8 cellular contexts compared by ENCODE assay signal in genomic region chr17:8176998-8177731, GRCh38. TPM values are rescaled to one million over a fixed set of nuclear protein-coding genes. Genes with fewer than 3 reads are reported as not detected.
A peak's percentile ranks its signal among the peaks of the same experiment; 100 is the strongest.
DNase-seq lines count a peak whose midpoint lies in the region; ATAC-seq and TF ChIP-seq lines count a peak whose summit lies in the region.

No MANE protein-coding gene starts in this region.

- TF ChIP-seq CTCF in ascending aorta (IDR thresholded peaks at IDR 0.05) (no peak), left lung (IDR thresholded peaks at IDR 0.05) (no peak), thyroid gland (IDR thresholded peaks at IDR 0.05) (no peak), lower leg skin (IDR thresholded peaks at IDR 0.05) (no peak)

- TF ChIP-seq POLR2A in thyroid gland (IDR thresholded peaks at IDR 0.05) (no peak), lower leg skin (IDR thresholded peaks at IDR 0.05) (no peak)

- DNase-seq in activated T-cell treated with anti-CD3 and anti-CD28 coated beads, Interleukin-2, amount 50 U/mL, for 4 hours: no peak
- DNase-seq in activated T-cell treated with anti-CD3 and anti-CD28 coated beads, Interleukin-2, amount 50 U/mL, for 48 hours: no peak
- DNase-seq in ascending aorta (ENCODE audit: low spot score in 2 of 2) (no peak), left lung (no peak), thyroid gland (no peak), lower leg skin (ENCODE audit: low spot score in 2 of 2) (no peak)

- H3K4me1 ChIP-seq in ascending aorta (peaks cover 0 to 17% of the 10 kb centered on the region in 2 donors), left lung (peaks cover 15 to 35% of the 10 kb centered on the region in 2 donors), thyroid gland (peaks cover 21 to 38% of the 10 kb centered on the region in 2 donors)

- H3K27me3 Mint-ChIP-seq in activated T-cell treated with anti-CD3 and anti-CD28 coated beads, Interleukin-2, amount 50 U/mL, for 4 hours (ENCODE audit: low read depth): no peaks in the 10 kb centered on the region

- H3K9me3 ChIP-seq in ascending aorta (no peaks in the 10 kb centered on the region), left lung (no peaks in the 10 kb centered on the region), thyroid gland (no peaks in the 10 kb centered on the region)

- H3K27ac ChIP-seq in ascending aorta (peak overlapping the region in 1 of 2 donors; percentile 73), left lung (peak overlapping the region; percentile 80 to 85), thyroid gland (peak overlapping the region in 2 of 3 donors; percentile 73 to 89)

- H3K27me3 ChIP-seq in ascending aorta: no peaks in the 10 kb centered on the region
- no peaks in the 10 kb centered on the region for H3K27me3 ChIP-seq in left lung
- no peaks in the 10 kb centered on the region for H3K27me3 ChIP-seq in thyroid gland

- peak overlapping the region; percentile 64 to 71 for H3K4me3 ChIP-seq in ascending aorta
- peak overlapping the region in 1 of 2 donors; percentile 54 for H3K4me3 ChIP-seq in left lung
- H3K4me3 ChIP-seq in thyroid gland (replicated peaks in 1 of 3): no peak overlapping the region
- no peak overlapping the region for H3K4me3 ChIP-seq in lower leg skin (ENCODE audit: low read depth, poor library complexity, severe bottlenecking)

- H3K9me3 Mint-ChIP-seq in activated T-cell treated with anti-CD3 and anti-CD28 coated beads, Interleukin-2, amount 50 U/mL, for 4 hours: no peaks in the 10 kb centered on the region

- 77% methylated on average over 19 of the region's 19 CpGs for WGBS in thyroid gland, 2 donors
- whole genome bisulfite sequencing in lower leg skin, 2 donors: 73 to 81% methylated on average over 19 of the region's 19 CpGs

- H3K36me3 ChIP-seq in ascending aorta (no peaks in the 10 kb centered on the region), left lung (no peaks in the 10 kb centered on the region), thyroid gland (no peaks in the 10 kb centered on the region)

- no peaks in the 10 kb centered on the region for H3K36me3 Mint-ChIP-seq in activated T-cell treated with anti-CD3 and anti-CD28 coated beads, Interleukin-2, amount 50 U/mL, for 4 hours (ENCODE audit: insufficient read depth)

- H3K4me1 Mint-ChIP-seq in activated T-cell treated with anti-CD3 and anti-CD28 coated beads, Interleukin-2, amount 50 U/mL, for 4 hours (ENCODE audit: low read depth): peaks cover 39% of the 10 kb centered on the region

- ATAC-seq in activated T-cell treated with anti-CD3 and anti-CD28 coated beads, Interleukin-2, amount 50 U/mL, for 4 hours: no peak
- no peak for ATAC-seq in left lung
- ATAC-seq in HG03378 (IDR thresholded peaks at IDR 0.05; ENCODE audit: unreplicated experiment): no peak
- no peak for ATAC-seq in GM21367 (IDR thresholded peaks at IDR 0.05; ENCODE audit: unreplicated experiment)

- intact Hi-C loops in ascending aorta (cut with DNase I): loop anchor here (10.0 kb wide), 1 partner anchor 592 kb away; the partner anchor contains the start of gene MPDU1
- intact Hi-C loops in left lung (cut with DNase I): no loop called here
- intact Hi-C loops in thyroid gland (cut with DNase I): no loop called here
- intact Hi-C loops in lower leg skin (cut with DNase I; ENCODE audit: low total_unique reads): no loop called here

- peak overlapping the region; percentile 89 for H3K4me3 Mint-ChIP-seq in activated T-cell treated with anti-CD3 and anti-CD28 coated beads, Interleukin-2, amount 50 U/mL, for 4 hours

RNA-seq across cellular contexts. Expression of gene TMEM107, which starts 1.0 kb away (rescaled TPM):
- total RNA-seq in activated T-cell treated with anti-CD3 and anti-CD28 coated beads, Interleukin-2, amount 50 U/mL, for 4 hours: 10 to 100 TPM; 11.9 to 18.6 (median 18.1) TPM
- 1.6 TPM for total RNA-seq in ascending aorta
- total RNA-seq in left lung: 10 to 100 TPM; 15.0 to 15.9 TPM
- total RNA-seq in thyroid gland: 10 to 100 TPM; 19.7 to 34.7 (median 32.2) TPM
- 10 to 100 TPM; 15.9 to 21.0 (median 17.6) TPM for total RNA-seq in lower leg skin

RNA-seq across cellular contexts. Expression of gene BORCS6, which starts 12.8 kb away (rescaled TPM):
- total RNA-seq in activated T-cell treated with anti-CD3 and anti-CD28 coated beads, Interleukin-2, amount 50 U/mL, for 4 hours: 1 to 10 TPM; 5.0 to 5.6 (median 5.2) TPM
- total RNA-seq in ascending aorta (29.5 TPM), left lung (10 to 100 TPM in 1 of 2 donors, 1 to 10 TPM in 1; 8.8 to 10.6 TPM), thyroid gland (10 to 100 TPM in 3 of 4 donors, 1 to 10 TPM in 1; 7.7 to 17.0 (median 15.5) TPM), lower leg skin (10 to 100 TPM; 22.0 to 26.6 (median 25.0) TPM)

RNA-seq across cellular contexts. Expression of gene VAMP2, which starts 14.4 kb away (rescaled TPM):
- total RNA-seq in activated T-cell treated with anti-CD3 and anti-CD28 coated beads, Interleukin-2, amount 50 U/mL, for 4 hours: 10 to 100 TPM; 49.6 to 67.5 (median 59.7) TPM
- 28.3 TPM for total RNA-seq in ascending aorta
- 10 to 100 TPM; 48.3 to 48.9 TPM for total RNA-seq in left lung
- total RNA-seq in thyroid gland: 10 to 100 TPM; 30.6 to 35.2 (median 33.4) TPM
- 10 to 100 TPM; 43.5 to 58.9 (median 49.3) TPM for total RNA-seq in lower leg skin

RNA-seq across cellular contexts. Expression of gene PER1, which starts 25.0 kb away (rescaled TPM):
- 10 to 100 TPM; 30.4 to 36.9 (median 36.7) TPM for total RNA-seq in activated T-cell treated with anti-CD3 and anti-CD28 coated beads, Interleukin-2, amount 50 U/mL, for 4 hours
- 178 TPM for total RNA-seq in ascending aorta
- 100 to 1,000 TPM; 101 to 111 TPM for total RNA-seq in left lung
- 100 to 1,000 TPM in 3 of 4 donors, 10 to 100 TPM in 1; 85.2 to 148 (median 137) TPM for total RNA-seq in thyroid gland
- 100 to 1,000 TPM; 197 to 545 (median 266) TPM for total RNA-seq in lower leg skin

RNA-seq across cellular contexts. Expression of gene AURKB, which starts 33.2 kb away (rescaled TPM):
- 1 to 10 TPM; 6.2 to 6.7 (median 6.7) TPM for total RNA-seq in activated T-cell treated with anti-CD3 and anti-CD28 coated beads, Interleukin-2, amount 50 U/mL, for 4 hours
- total RNA-seq in ascending aorta (not detected), left lung (10 to 100 TPM in 1 of 2 donors, 1 to 10 TPM in 1; 2.7 to 10.2 TPM), thyroid gland (1 to 10 TPM in 1 of 4 donors, not detected in 3; 6.0 TPM), lower leg skin (10 to 100 TPM in 2 of 4 donors, 1 to 10 TPM in 2; 3.2 to 12.9 (median 8.6) TPM)

Comparison
In these comparisons a context has a peak if more than half of its experiments do, and no peak if none do; other contexts are left out.
1. H3K4me3 ChIP-seq: peak in ascending aorta (2 of 2); none in thyroid gland (0 of 3) and lower leg skin (single experiment).